In genomic region chr14:101845496-101845895, GRCh38 we compare ENCODE assay signal across 21 cellular contexts.
A peak's percentile ranks its signal among the peaks of the same experiment; 100 is the strongest.
DNase-seq lines count a peak whose midpoint lies in the region; ATAC-seq and TF ChIP-seq lines count a peak whose summit lies in the region.
"Had no signal": no experiment of that assay in that cellular context is flagged by ENCODE, and none has a peak within 500 bp of the region (broad histone marks: within the 10 kb centered on the region; RNA-seq: fewer than 3 reads in every experiment).

No MANE protein-coding gene starts in this region.

- no peak overlapping the region for H3K4me3 ChIP-seq in CD8-positive, alpha-beta memory T cell (ENCODE audit: low read length)
- H3K4me3 ChIP-seq in lower lobe of right lung, result no peak overlapping the region
- H3K4me3 ChIP-seq in thyroid gland (replicated peaks in 1 of 3), result no peak overlapping the region
- H3K4me3 ChIP-seq: ovary, SJSA1, spleen, upper lobe of right lung had no signal

- H3K9me3 Mint-ChIP-seq in activated CD4-positive, alpha-beta T cell treated with anti-CD3 and anti-CD28 coated beads, Interleukin-2, amount 10 ng/mL, durations not matched to agents 24 days and 14 days, result no peaks in the 10 kb centered on the region
- H3K9me3 Mint-ChIP-seq in CD8-positive, alpha-beta memory T cell, result no peaks in the 10 kb centered on the region
- H3K9me3 Mint-ChIP-seq in activated B cell treated with CpG ODN at 0.5 μM for 24 hours (no peaks in the 10 kb centered on the region), naive B cell (no peaks in the 10 kb centered on the region)

- DNase-seq in activated CD4-positive, alpha-beta T cell treated with anti-CD3 and anti-CD28 coated beads, Interleukin-2, amount 10 ng/mL, durations not matched to agents 24 days and 14 days, result no peak
- DNase-seq in activated CD4-positive, alpha-beta T cell treated with anti-CD3 and anti-CD28 coated beads for 1 hour, result no peak
- no peak for DNase-seq in CD8-positive, alpha-beta memory T cell
- DNase-seq in activated B cell treated with CpG ODN at 0.5 μM for 24 hours (no peak), naive B cell (peak; percentile 31), lower lobe of right lung (no peak), thyroid gland (no peak)
- DNase-seq: 8988T, amniotic stem cell, cortex of kidney, DND-41, Kasumi-1, mesenchymal stem cell, NCI-H1105, NCI-H2029, NCI-H446, ovary, spleen, upper lobe of right lung had no signal

- H3K27me3 Mint-ChIP-seq in activated CD4-positive, alpha-beta T cell treated with anti-CD3 and anti-CD28 coated beads, Interleukin-2, amount 10 ng/mL, durations not matched to agents 24 days and 14 days, result no peaks in the 10 kb centered on the region
- no peaks in the 10 kb centered on the region for H3K27me3 Mint-ChIP-seq in CD8-positive, alpha-beta memory T cell
- H3K27me3 Mint-ChIP-seq in activated B cell treated with CpG ODN at 0.5 μM for 24 hours, result no peaks in the 10 kb centered on the region
- no peaks in the 10 kb centered on the region for H3K27me3 Mint-ChIP-seq in naive B cell

- ATAC-seq in activated B cell treated with CpG ODN at 0.5 μM for 24 hours (ENCODE audit: low read depth) (no peak), naive B cell (ENCODE audit: low read depth in 2 of 2) (peak; percentile 11 to 29), HG03039 (IDR thresholded peaks at IDR 0.05; ENCODE audit: unreplicated experiment) (no peak), lower lobe of right lung (no peak)
- ATAC-seq: upper lobe of right lung had no signal

- peaks cover 70% of the 10 kb centered on the region for H3K4me1 Mint-ChIP-seq in activated CD4-positive, alpha-beta T cell treated with anti-CD3 and anti-CD28 coated beads, Interleukin-2, amount 10 ng/mL, durations not matched to agents 24 days and 14 days
- peaks cover 84 to 100% (median 96%) of the 10 kb centered on the region in 3 donors for H3K4me1 Mint-ChIP-seq in CD8-positive, alpha-beta memory T cell
- H3K4me1 Mint-ChIP-seq in activated B cell treated with CpG ODN at 0.5 μM for 24 hours (peaks cover 83% of the 10 kb centered on the region), naive B cell (peaks cover 64 to 86% (median 67%) of the 10 kb centered on the region in 3 donors)

- no peak for TF ChIP-seq POLR2A in thyroid gland (IDR thresholded peaks at IDR 0.05)

- H3K36me3 Mint-ChIP-seq in activated CD4-positive, alpha-beta T cell treated with anti-CD3 and anti-CD28 coated beads, Interleukin-2, amount 10 ng/mL, durations not matched to agents 24 days and 14 days (ENCODE audit: low read depth), result peaks cover 31% of the 10 kb centered on the region
- H3K36me3 Mint-ChIP-seq in CD8-positive, alpha-beta memory T cell, result peaks cover 0 to 79% (median 8%) of the 10 kb centered on the region in 3 donors
- peaks cover 33% of the 10 kb centered on the region for H3K36me3 Mint-ChIP-seq in activated B cell treated with CpG ODN at 0.5 μM for 24 hours (ENCODE audit: low read depth)
- H3K36me3 Mint-ChIP-seq in naive B cell, result no peaks in the 10 kb centered on the region

- H3K27me3 ChIP-seq in CD8-positive, alpha-beta memory T cell (ENCODE audit: insufficient read depth, low read length, poor library complexity, severe bottlenecking), result no peaks in the 10 kb centered on the region
- H3K27me3 ChIP-seq in lower lobe of right lung (ENCODE audit: low read depth) (no peaks in the 10 kb centered on the region), thyroid gland (no peaks in the 10 kb centered on the region)
- H3K27me3 ChIP-seq: ovary, SJSA1, spleen, upper lobe of right lung had no signal

- H3K36me3 ChIP-seq in CD8-positive, alpha-beta memory T cell (ENCODE audit: insufficient read depth, low read length), result peaks cover 13% of the 10 kb centered on the region
- H3K36me3 ChIP-seq in lower lobe of right lung (peaks cover 9% of the 10 kb centered on the region), thyroid gland (no peaks in the 10 kb centered on the region)
- H3K36me3 ChIP-seq: ovary had no signal

- no peak overlapping the region for H3K27ac ChIP-seq in CD8-positive, alpha-beta memory T cell (ENCODE audit: low read depth, low read length)
- H3K27ac ChIP-seq in lower lobe of right lung (no peak overlapping the region), thyroid gland (no peak overlapping the region)
- H3K27ac ChIP-seq: ovary, SJSA1, upper lobe of right lung had no signal

- CTCF ChIA-PET in CD8-positive, alpha-beta memory T cell (lab: Charles Lee), result interaction anchor here (0.9 to 3.9 kb wide), 6 partner anchors 8 to 139 kb away, joined by 3 to 29 read pairs (median 4); no protein-coding TSS in a partner anchor
- CTCF ChIA-PET in activated B cell treated with CpG ODN at 0.5 μM for 24 hours (lab: Charles Lee), result interaction anchor here (1.3 to 7.1 kb wide), 4 partner anchors 30 to 251 kb away, joined by 3 to 80 read pairs (median 4); no protein-coding TSS in a partner anchor

- peaks cover 88% of the 10 kb centered on the region for H3K4me1 ChIP-seq in CD8-positive, alpha-beta memory T cell (ENCODE audit: insufficient read depth, low read length)
- H3K4me1 ChIP-seq in lower lobe of right lung (peaks cover 24% of the 10 kb centered on the region), thyroid gland (peaks cover 6 to 21% of the 10 kb centered on the region in 2 donors)
- H3K4me1 ChIP-seq: SJSA1 had no signal

- WGBS in thyroid gland, 2 donors, result 79 to 95% methylated on average over 2 of the region's 2 CpGs

- POLR2A ChIA-PET in CD8-positive, alpha-beta memory T cell (lab: Charles Lee), result interaction anchor here (1.0 to 1.7 kb wide), 4 partner anchors 9 to 139 kb away, joined by 3 to 4 read pairs (median 4); no protein-coding TSS in a partner anchor
- POLR2A ChIA-PET in activated B cell treated with CpG ODN at 0.5 μM for 24 hours (lab: Charles Lee), result interaction anchor here (0.8 to 4.1 kb wide), 10 partner anchors 9 to 139 kb away, joined by 3 to 70 read pairs (median 19); no protein-coding TSS in a partner anchor

- intact Hi-C loops in activated CD4-positive, alpha-beta T cell treated with anti-CD3 and anti-CD28 coated beads, Interleukin-2, amount 10 ng/mL, durations not matched to agents 24 days and 14 days (cut with micrococcal nuclease), result no loop called here
- intact Hi-C loops in activated B cell treated with CpG ODN at 0.5 μM for 24 hours (cut with micrococcal nuclease), result loop anchor here (10.0 kb wide), 1 partner anchor 239 kb away; the partner anchor contains the start of gene HSP90AA1
- intact Hi-C loops in lower lobe of right lung (cut with DNase I), result no loop called here
- intact Hi-C loops in thyroid gland (cut with DNase I), result loop anchor here (10.0 kb wide), 1 partner anchor 51 kb away; no protein-coding TSS in a partner anchor

- H3K4me3 Mint-ChIP-seq in activated CD4-positive, alpha-beta T cell treated with anti-CD3 and anti-CD28 coated beads, Interleukin-2, amount 10 ng/mL, durations not matched to agents 24 days and 14 days, result no peak overlapping the region
- H3K4me3 Mint-ChIP-seq in CD8-positive, alpha-beta memory T cell, result peak overlapping the region in 1 of 7 donors; percentile 9
- H3K4me3 Mint-ChIP-seq in activated B cell treated with CpG ODN at 0.5 μM for 24 hours (peak overlapping the region; percentile 3), naive B cell (peak overlapping the region in 4 of 8 donors; percentile 42 to 66 (median 56))

- TF ChIP-seq CTCF in activated B cell treated with CpG ODN at 0.5 μM for 24 hours (IDR thresholded peaks at IDR 0.05) (no peak), lower lobe of right lung (IDR thresholded peaks at IDR 0.05) (no peak), thyroid gland (IDR thresholded peaks at IDR 0.05) (no peak)

- no peaks in the 10 kb centered on the region for H3K9me3 ChIP-seq in CD8-positive, alpha-beta memory T cell (ENCODE audit: low read length)
- H3K9me3 ChIP-seq in lower lobe of right lung, result no peaks in the 10 kb centered on the region
- no peaks in the 10 kb centered on the region for H3K9me3 ChIP-seq in thyroid gland
- H3K9me3 ChIP-seq: ovary, SJSA1, spleen, upper lobe of right lung had no signal

- peak overlapping the region; percentile 64 for H3K27ac Mint-ChIP-seq in activated CD4-positive, alpha-beta T cell treated with anti-CD3 and anti-CD28 coated beads, Interleukin-2, amount 10 ng/mL, durations not matched to agents 24 days and 14 days
- peak overlapping the region in 7 of 8 donors; percentile 23 to 94 (median 74) for H3K27ac Mint-ChIP-seq in CD8-positive, alpha-beta memory T cell
- peak overlapping the region; percentile 46 for H3K27ac Mint-ChIP-seq in activated B cell treated with CpG ODN at 0.5 μM for 24 hours
- peak overlapping the region; percentile 55 to 88 (median 78) for H3K27ac Mint-ChIP-seq in naive B cell

Comparison
In these comparisons a context has a peak if more than half of its experiments do, and no peak if none do; other contexts are left out.
1. ATAC-seq: peak in naive B cell (2 of 2); none in activated B cell treated with CpG ODN at 0.5 μM for 24 hours (single experiment), HG03039 (single experiment) and lower lobe of right lung (0 of 2).
2. intact Hi-C loops: an anchor here in activated B cell treated with CpG ODN at 0.5 μM for 24 hours (10.0 kb wide) and thyroid gland (10.0 kb wide); none called in activated CD4-positive, alpha-beta T cell treated with anti-CD3 and anti-CD28 coated beads, Interleukin-2, amount 10 ng/mL, durations not matched to agents 24 days and 14 days and lower lobe of right lung.
3. Peak in every context shown above with its lines, with median percentiles within 50 percentile points of each other: H3K27ac Mint-ChIP-seq.